10 cellular contexts compared by ENCODE assay signal in genomic region chr1:26848947-26849774, GRCh38. TPM values are rescaled to one million over a fixed set of nuclear protein-coding genes. Genes with fewer than 3 reads are reported as not detected.
DNase-seq lines count a peak whose midpoint lies in the region; ATAC-seq and TF ChIP-seq lines count a peak whose summit lies in the region.
"Had no signal": no experiment of that assay in that cellular context is flagged by ENCODE, and none has a peak within 500 bp of the region (broad histone marks: within the 10 kb centered on the region; RNA-seq: fewer than 3 reads in every experiment).

No MANE protein-coding gene starts in this region.

- ATAC-seq in Panc1 (peak; percentile 47; the same call in 1 of the 2 replicates), GM18498 (IDR thresholded peaks at IDR 0.05; ENCODE audit: unreplicated experiment) (no peak), HG03175 (IDR thresholded peaks at IDR 0.05; ENCODE audit: unreplicated experiment) (no peak)
- no peak for ATAC-seq in CD4-positive, alpha-beta T cell (ENCODE audit: poor library complexity)

- H4K20me1 ChIP-seq in osteoblast (ENCODE audit: insufficient read depth, low read length) = peaks cover 25% of the 10 kb centered on the region

- H3K4me2 ChIP-seq in osteoblast (ENCODE audit: insufficient read depth, low read length) = peak overlapping the region; percentile 37

- TF ChIP-seq POLR2A in esophagus muscularis mucosa (IDR thresholded peaks at IDR 0.05; ENCODE audit: low read depth) = no peak

- intact Hi-C loops in Panc1 (cut with micrococcal nuclease; ENCODE audit: unreplicated experiment) (no loop called here), esophagus muscularis mucosa (cut with DNase I) (no loop called here)
- intact Hi-C loops in CD4-positive, alpha-beta T cell (cut with DNase I, micrococcal nuclease) = no loop called here

- CTCF ChIA-PET in Panc1 (lab: Charles Lee) = interaction anchor here (1.1 kb wide), 1 partner anchor 38 kb away, joined by 4 read pairs; no protein-coding TSS in a partner anchor
- CTCF ChIA-PET in CD4-positive, alpha-beta T cell (lab: Charles Lee) = no interaction called here

- H3K4me3 ChIP-seq in AG10803 (ENCODE audit: low read length) = no peak overlapping the region
- H3K4me3 ChIP-seq in Panc1 (ENCODE audit: low read depth in 2 of 2, low read length in 2 of 2) = no peak overlapping the region
- no peak overlapping the region for H3K4me3 ChIP-seq in esophagus muscularis mucosa
- H3K4me3 ChIP-seq in osteoblast (ENCODE audit: insufficient read depth, low read length) = no peak overlapping the region

- H3K27ac ChIP-seq in Panc1 (ENCODE audit: low read length) = no peak overlapping the region
- H3K27ac ChIP-seq in esophagus muscularis mucosa (replicated peaks in 1 of 4) = peak overlapping the region; percentile 42 to 71 (median 64)
- peak overlapping the region; percentile 96 for H3K27ac ChIP-seq in osteoblast (ENCODE audit: low read depth, low read length)
- H3K27ac ChIP-seq in CD4-positive, alpha-beta T cell (ENCODE audit: low read depth, low read length) = no peak overlapping the region

- H3K36me3 ChIP-seq in Panc1 (ENCODE audit: control insufficient read depth, insufficient read depth, low read length) (peaks cover 4% of the 10 kb centered on the region), esophagus muscularis mucosa (peaks cover 32 to 83% (median 75%) of the 10 kb centered on the region in 4 donors), osteoblast (ENCODE audit: insufficient read depth, low read length) (peaks cover 60% of the 10 kb centered on the region)

- no peak overlapping the region for H3K4me3 Mint-ChIP-seq in CD4-positive, alpha-beta T cell
- H3K4me3 Mint-ChIP-seq: activated naive CD4-positive, alpha-beta T cell treated with anti-CD3 and anti-CD28 coated beads for 36 hours had no signal

- no peaks in the 10 kb centered on the region for H3K9me3 ChIP-seq in Panc1 (ENCODE audit: control insufficient read depth, insufficient read depth, low read depth, low read length)
- H3K9me3 ChIP-seq in esophagus muscularis mucosa = no peaks in the 10 kb centered on the region
- H3K9me3 ChIP-seq in osteoblast (ENCODE audit: low read depth, low read length) = no peaks in the 10 kb centered on the region
- no peaks in the 10 kb centered on the region for H3K9me3 ChIP-seq in CD4-positive, alpha-beta T cell (ENCODE audit: control insufficient read depth, low read length)

- POLR2A ChIA-PET in Panc1 (lab: Charles Lee) = no interaction called here
- POLR2A ChIA-PET in CD4-positive, alpha-beta T cell (lab: Charles Lee) = interaction anchor here (1.5 kb wide), 1 partner anchor 16 kb away, joined by 4 read pairs; no protein-coding TSS in a partner anchor

- peak; percentile 80 for DNase-seq in AG10803 (ENCODE audit: low read depth)
- DNase-seq in Panc1 (ENCODE audit: low read depth, low spot score) = peak; percentile 92
- no peak for DNase-seq in esophagus muscularis mucosa (ENCODE audit: extremely low spot score)
- DNase-seq in osteoblast (ENCODE audit: insufficient read length, low spot score, missing footprints) = peak; percentile 98
- no peak for DNase-seq in CD4-positive, alpha-beta T cell
- no peak for DNase-seq in DMS153 (lab: John Stamatoyannopoulos, UW)
- DNase-seq: activated naive CD4-positive, alpha-beta T cell treated with anti-CD3 and anti-CD28 coated beads for 36 hours; SIG-M5 had no signal

- no peaks in the 10 kb centered on the region for H3K27me3 ChIP-seq in Panc1 (ENCODE audit: control insufficient read depth, insufficient read depth, low read length)
- H3K27me3 ChIP-seq in esophagus muscularis mucosa = no peaks in the 10 kb centered on the region
- H3K27me3 ChIP-seq in osteoblast (ENCODE audit: insufficient read depth, low read length) = no peaks in the 10 kb centered on the region
- no peaks in the 10 kb centered on the region for H3K27me3 ChIP-seq in CD4-positive, alpha-beta T cell (ENCODE audit: control insufficient read depth, insufficient read depth, low read length)

- BruUV-seq in Panc1 (replicated peaks; lab: Mats Ljungman, UMichigan) = no TSS peak

- TF ChIP-seq EP300 in esophagus muscularis mucosa (IDR thresholded peaks at IDR 0.05) = no peak

- H3K27ac Mint-ChIP-seq in CD4-positive, alpha-beta T cell = no peak overlapping the region
- H3K27ac Mint-ChIP-seq: activated naive CD4-positive, alpha-beta T cell treated with anti-CD3 and anti-CD28 coated beads for 36 hours had no signal

- 53% methylated on average over 7 of the region's 10 CpGs for WGBS in esophagus muscularis mucosa

- no peaks in the 10 kb centered on the region for H3K9me3 Mint-ChIP-seq in CD4-positive, alpha-beta T cell
- H3K9me3 Mint-ChIP-seq: activated naive CD4-positive, alpha-beta T cell treated with anti-CD3 and anti-CD28 coated beads for 36 hours had no signal

- in situ Hi-C loops in Panc1 (cut with HindIII; ENCODE audit: low pct_unique_long_range_greater_than_20kb, low sequenced_read_pairs) = no loop called here

- no peaks in the 10 kb centered on the region for H3K79me2 ChIP-seq in osteoblast (ENCODE audit: insufficient read depth, low read length)

- no peaks in the 10 kb centered on the region for H3K27me3 Mint-ChIP-seq in CD4-positive, alpha-beta T cell

- peaks cover 82% of the 10 kb centered on the region for H3K36me3 Mint-ChIP-seq in CD4-positive, alpha-beta T cell (ENCODE audit: low read depth)

- H2AFZ ChIP-seq in osteoblast (ENCODE audit: low read length) = peak overlapping the region; percentile 1

- H3K4me1 Mint-ChIP-seq in CD4-positive, alpha-beta T cell (ENCODE audit: low read depth) = peaks cover 12% of the 10 kb centered on the region

- TF ChIP-seq CTCF in AG10803 (conservative IDR thresholded peaks at IDR 0.05; ENCODE audit: low read length) (no peak), Panc1 (IDR thresholded peaks at IDR 0.05) (no peak), esophagus muscularis mucosa (IDR thresholded peaks at IDR 0.05) (no peak), osteoblast (IDR thresholded peaks at IDR 0.05; ENCODE audit: extremely low read depth, low read depth, low read length) (no peak)
- TF ChIP-seq CTCF in CD4-positive, alpha-beta T cell (IDR thresholded peaks at IDR 0.05) = no peak

- H3K4me1 ChIP-seq in Panc1 (ENCODE audit: control insufficient read depth, insufficient read depth, low read length) = peaks cover 3% of the 10 kb centered on the region; the same call in 1 of the 2 replicates
- H3K4me1 ChIP-seq in esophagus muscularis mucosa = peaks cover 2 to 28% (median 22%) of the 10 kb centered on the region in 4 donors
- H3K4me1 ChIP-seq in osteoblast (ENCODE audit: insufficient read depth, low read length) = peaks cover 20% of the 10 kb centered on the region

RNA-seq across cellular contexts. Expression of gene SFN, which starts 13.8 kb away (rescaled TPM):
- 188 TPM for total RNA-seq in Panc1 (2021; ENCODE audit: unreplicated experiment)
- 353 TPM for polyA plus RNA-seq in Panc1 (2012; ENCODE audit: insufficient read length)
- 1 to 10 TPM in 1 of 4 donors, under 1 TPM in 1, not detected in 2; 0.33 to 1.7 TPM for total RNA-seq in esophagus muscularis mucosa
- total RNA-seq in osteoblast = under 0.01 and 0.29 TPM in 2 replicates
- total RNA-seq in CD4-positive, alpha-beta T cell = 1 to 10 TPM; 1.2 to 2.0 TPM

RNA-seq across cellular contexts. Expression of gene ZDHHC18, which starts 22.7 kb away (rescaled TPM):
- total RNA-seq in Panc1 (2021; ENCODE audit: unreplicated experiment) (45.4 TPM), esophagus muscularis mucosa (10 to 100 TPM in 3 of 4 donors, 1 to 10 TPM in 1; 9.6 to 31.7 (median 20.8) TPM), osteoblast (6.2 and 7.6 TPM in 2 replicates)
- polyA plus RNA-seq in Panc1 (2012; ENCODE audit: insufficient read length) = 66.3 TPM
- 10 to 100 TPM; 46.2 to 48.0 TPM for total RNA-seq in CD4-positive, alpha-beta T cell

RNA-seq across cellular contexts. Expression of gene GPN2, which starts 40.9 kb away (rescaled TPM):
- total RNA-seq in Panc1 (2021; ENCODE audit: unreplicated experiment) (41.9 TPM), esophagus muscularis mucosa (10 to 100 TPM in 3 of 4 donors, 1 to 10 TPM in 1; 9.6 to 16.5 (median 14.1) TPM), osteoblast (8.0 and 8.3 TPM in 2 replicates)
- polyA plus RNA-seq in Panc1 (2012; ENCODE audit: insufficient read length) = 51.1 TPM
- total RNA-seq in CD4-positive, alpha-beta T cell = 10 to 100 TPM; 42.0 to 44.4 TPM

RNA-seq across cellular contexts. Expression of gene GPATCH3, which starts 51.1 kb away (rescaled TPM):
- total RNA-seq in Panc1 (2021; ENCODE audit: unreplicated experiment) (29.7 TPM), esophagus muscularis mucosa (10 to 100 TPM in 1 of 4 donors, 1 to 10 TPM in 3; 7.5 to 17.0 (median 8.8) TPM), osteoblast (10.3 and 10.9 TPM in 2 replicates)
- polyA plus RNA-seq in Panc1 (2012; ENCODE audit: insufficient read length) = 32.1 TPM
- 10 to 100 TPM; 30.2 to 32.4 TPM for total RNA-seq in CD4-positive, alpha-beta T cell

Comparison
In these comparisons a context has a peak if more than half of its experiments do, and no peak if none do; other contexts are left out.
1. DNase-seq: peak in AG10803 (single experiment), Panc1 (single experiment) and osteoblast (single experiment); none in esophagus muscularis mucosa (single experiment), CD4-positive, alpha-beta T cell (0 of 10) and DMS153 (single experiment).
2. H3K27ac ChIP-seq: peak in esophagus muscularis mucosa (4 of 4) and osteoblast (single experiment); none in Panc1 (single experiment) and CD4-positive, alpha-beta T cell (single experiment).
3. RNA of gene SFN, which starts 13.8 kb away (total RNA-seq): 188 TPM in Panc1 (single experiment); 1.2 to 2.0 TPM in CD4-positive, alpha-beta T cell, 0.33 to 1.7 TPM in esophagus muscularis mucosa and under 0.01 to 0.29 TPM in osteoblast; every median in the first group is over 10 times any median in the second.